In genomic region chr16:60991886-60992285, GRCh38 we compare ENCODE assay signal across 24 cellular contexts.
"Had no signal": no experiment of that assay in that cellular context is flagged by ENCODE, and none has a peak within 500 bp of the region (broad histone marks: within the 10 kb centered on the region; RNA-seq: fewer than 3 reads in every experiment).

No MANE protein-coding gene starts in this region.

- DNase-seq: activated B cell treated with CpG ODN at 0.5 μM for 24 hours; activated CD4-positive, alpha-beta T cell treated with anti-CD3 and anti-CD28 coated beads for 1 hour; activated CD4-positive, alpha-beta T cell treated with anti-CD3 and anti-CD28 coated beads, Interleukin-2, amount 10 ng/mL, durations not matched to agents 24 days and 14 days; activated CD4-positive, alpha-beta T cell treated with anti-CD3 and anti-CD28 coated beads, Interleukin-2, amount 50 U/mL, for 48 hours; activated CD8-positive, alpha-beta memory T cell treated with anti-CD3 and anti-CD28 coated beads, Interleukin-2, amount 10 ng/mL, durations not matched to agents 7 days and 5 days; activated effector memory CD4-positive, alpha-beta T cell treated with anti-CD3 and anti-CD28 coated beads, Interleukin-2, amount 50 U/mL, for 16 hours; activated naive CD4-positive, alpha-beta T cell treated with anti-CD3 and anti-CD28 coated beads for 36 hours; activated T-cell treated with anti-CD3 and anti-CD28 coated beads, Interleukin-2, amount 50 U/mL, for 4 hours; brain microvascular endothelial cell; cerebellar nuclear complex; Kasumi-1; NCI-H1105 treated with DMSO at 0.1 percent for 48 hours; NCI-H146; NCI-H187 treated with DMSO at 0.1 percent for 48 hours; NCI-H2081 treated with DMSO at 0.1 percent for 48 hours; NCI-H446; NK-92 treated with Interleukin-12 subunit alpha and Interleukin-12 subunit beta, amount 100 ng/mL, for 24 hours; OCI-M1; SHP77 had no signal

- H3K27me3 Mint-ChIP-seq: activated B cell treated with CpG ODN at 0.5 μM for 24 hours; activated CD4-positive, alpha-beta T cell treated with anti-CD3 and anti-CD28 coated beads, Interleukin-2, amount 10 ng/mL, durations not matched to agents 24 days and 14 days; activated CD8-positive, alpha-beta memory T cell treated with anti-CD3 and anti-CD28 coated beads, Interleukin-2, amount 10 ng/mL, durations not matched to agents 7 days and 5 days; activated naive CD8-positive, alpha-beta T cell had no signal

- H3K4me1 ChIP-seq: SJSA1 had no signal

- H3K27me3 ChIP-seq: brain microvascular endothelial cell, cardiac muscle cell, SJSA1 had no signal

- H3K27ac Mint-ChIP-seq: activated B cell treated with CpG ODN at 0.5 μM for 24 hours; activated CD4-positive, alpha-beta T cell treated with anti-CD3 and anti-CD28 coated beads, Interleukin-2, amount 10 ng/mL, durations not matched to agents 24 days and 14 days; activated CD8-positive, alpha-beta memory T cell treated with anti-CD3 and anti-CD28 coated beads, Interleukin-2, amount 10 ng/mL, durations not matched to agents 7 days and 5 days; activated naive CD4-positive, alpha-beta T cell treated with anti-CD3 and anti-CD28 coated beads for 36 hours; activated naive CD8-positive, alpha-beta T cell; T-helper 1 cell treated with Interleukin-12 subunit alpha and Interleukin-12 subunit beta and Interleukin-4 antibody, amounts not matched to agents 30 μg/mL and 1 μg/mL, for 36 hours had no signal

- H3K27ac ChIP-seq: brain microvascular endothelial cell, cardiac muscle cell, RWPE1, SJSA1 had no signal

- H3K36me3 ChIP-seq: brain microvascular endothelial cell, cardiac muscle cell, SJSA1 had no signal

- H3K4me3 ChIP-seq: cardiac muscle cell, SJSA1 had no signal

- H3K4me3 Mint-ChIP-seq: activated B cell treated with CpG ODN at 0.5 μM for 24 hours; activated CD4-positive, alpha-beta T cell treated with anti-CD3 and anti-CD28 coated beads, Interleukin-2, amount 10 ng/mL, durations not matched to agents 24 days and 14 days; activated CD8-positive, alpha-beta memory T cell treated with anti-CD3 and anti-CD28 coated beads, Interleukin-2, amount 10 ng/mL, durations not matched to agents 7 days and 5 days; activated naive CD4-positive, alpha-beta T cell treated with anti-CD3 and anti-CD28 coated beads for 36 hours; activated naive CD8-positive, alpha-beta T cell; activated T-cell treated with anti-CD3 and anti-CD28 coated beads, Interleukin-2, amount 50 U/mL, for 4 hours; T-helper 1 cell treated with Interleukin-12 subunit alpha and Interleukin-12 subunit beta and Interleukin-4 antibody, amounts not matched to agents 30 μg/mL and 1 μg/mL, for 36 hours had no signal

- H3K36me3 Mint-ChIP-seq: activated CD8-positive, alpha-beta memory T cell treated with anti-CD3 and anti-CD28 coated beads, Interleukin-2, amount 10 ng/mL, durations not matched to agents 7 days and 5 days; activated naive CD8-positive, alpha-beta T cell had no signal

- H3K4me1 Mint-ChIP-seq: activated B cell treated with CpG ODN at 0.5 μM for 24 hours; activated CD4-positive, alpha-beta T cell treated with anti-CD3 and anti-CD28 coated beads, Interleukin-2, amount 10 ng/mL, durations not matched to agents 24 days and 14 days; activated CD8-positive, alpha-beta memory T cell treated with anti-CD3 and anti-CD28 coated beads, Interleukin-2, amount 10 ng/mL, durations not matched to agents 7 days and 5 days had no signal

- H3K9me3 ChIP-seq: SJSA1 had no signal
